ENCODE assay signal across 1 cellular context in genomic region chr1:161511756-161512060, GRCh38.
TF ChIP-seq lines count a peak whose summit lies in the region.

No MANE protein-coding gene starts in this region.

TF ChIP-seq in GM23338, 12 proteins besides CTCF, POLR2A, EP300 and RAD21:
- TF ChIP-seq ZNF462 (CRISPR knock-in tag; IDR thresholded peaks at IDR 0.05) = no peak
- no peak for TF ChIP-seq STAT1 (IDR thresholded peaks at IDR 0.05; ENCODE audit: unreplicated experiment)
- TF ChIP-seq ZNF114 (CRISPR knock-in tag; IDR thresholded peaks at IDR 0.05) = no peak
- no peak for TF ChIP-seq JUNB (IDR thresholded peaks at IDR 0.05; ENCODE audit: unreplicated experiment)
- TF ChIP-seq CREB1 (CRISPR knock-in tag; IDR thresholded peaks at IDR 0.05; ENCODE audit: low read depth) = no peak
- no peak for TF ChIP-seq EZH2phosphoT487 (IDR thresholded peaks at IDR 0.05; ENCODE audit: unreplicated experiment)
- TF ChIP-seq ETS1 (IDR thresholded peaks at IDR 0.05) = no peak
- TF ChIP-seq POLR2AphosphoS5 (IDR thresholded peaks at IDR 0.05; ENCODE audit: low read depth) = no peak
- TF ChIP-seq, protein P1, sequence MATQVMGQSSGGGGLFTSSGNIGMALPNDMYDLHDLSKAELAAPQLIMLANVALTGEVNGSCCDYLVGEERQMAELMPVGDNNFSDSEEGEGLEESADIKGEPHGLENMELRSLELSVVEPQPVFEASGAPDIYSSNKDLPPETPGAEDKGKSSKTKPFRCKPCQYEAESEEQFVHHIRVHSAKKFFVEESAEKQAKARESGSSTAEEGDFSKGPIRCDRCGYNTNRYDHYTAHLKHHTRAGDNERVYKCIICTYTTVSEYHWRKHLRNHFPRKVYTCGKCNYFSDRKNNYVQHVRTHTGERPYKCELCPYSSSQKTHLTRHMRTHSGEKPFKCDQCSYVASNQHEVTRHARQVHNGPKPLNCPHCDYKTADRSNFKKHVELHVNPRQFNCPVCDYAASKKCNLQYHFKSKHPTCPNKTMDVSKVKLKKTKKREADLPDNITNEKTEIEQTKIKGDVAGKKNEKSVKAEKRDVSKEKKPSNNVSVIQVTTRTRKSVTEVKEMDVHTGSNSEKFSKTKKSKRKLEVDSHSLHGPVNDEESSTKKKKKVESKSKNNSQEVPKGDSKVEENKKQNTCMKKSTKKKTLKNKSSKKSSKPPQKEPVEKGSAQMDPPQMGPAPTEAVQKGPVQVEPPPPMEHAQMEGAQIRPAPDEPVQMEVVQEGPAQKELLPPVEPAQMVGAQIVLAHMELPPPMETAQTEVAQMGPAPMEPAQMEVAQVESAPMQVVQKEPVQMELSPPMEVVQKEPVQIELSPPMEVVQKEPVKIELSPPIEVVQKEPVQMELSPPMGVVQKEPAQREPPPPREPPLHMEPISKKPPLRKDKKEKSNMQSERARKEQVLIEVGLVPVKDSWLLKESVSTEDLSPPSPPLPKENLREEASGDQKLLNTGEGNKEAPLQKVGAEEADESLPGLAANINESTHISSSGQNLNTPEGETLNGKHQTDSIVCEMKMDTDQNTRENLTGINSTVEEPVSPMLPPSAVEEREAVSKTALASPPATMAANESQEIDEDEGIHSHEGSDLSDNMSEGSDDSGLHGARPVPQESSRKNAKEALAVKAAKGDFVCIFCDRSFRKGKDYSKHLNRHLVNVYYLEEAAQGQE (IDR thresholded peaks at IDR 0.05; ENCODE audit: unreplicated experiment) = no peak
- no peak for TF ChIP-seq EZH2 (IDR thresholded peaks at IDR 0.05; ENCODE audit: low read depth, unreplicated experiment)
- TF ChIP-seq NANOG (IDR thresholded peaks at IDR 0.05; ENCODE audit: borderline replicate concordance) = no peak
- no peak for TF ChIP-seq ZNF331 (CRISPR knock-in tag; IDR thresholded peaks at IDR 0.05; ENCODE audit: low read depth)
